ENCODE assay signal across 8 cellular contexts in genomic region chr16:19884611-19885455, GRCh38. TPM values are rescaled to one million over a fixed set of nuclear protein-coding genes. Genes with fewer than 3 reads are reported as not detected.
A peak's percentile ranks its signal among the peaks of the same experiment; 100 is the strongest.
DNase-seq lines count a peak whose midpoint lies in the region; ATAC-seq, FAIRE-seq and TF ChIP-seq lines count a peak whose summit lies in the region.

TSS of gene GPRC5B (minus strand) at chr16:19884848. CDS start at chr16:19872845, 12,003 bp downstream.

- H3K9me3 Mint-ChIP-seq in activated naive CD4-positive, alpha-beta T cell treated with anti-CD3 and anti-CD28 coated beads, Interleukin-2, amount 50 U/mL, for 72 hours, result no peaks in the 10 kb centered on the region

- H3K27ac ChIP-seq in Peyer's patch, result peak within 1 kb of the TSS; percentile 14 to 66 (median 46)

- TF ChIP-seq CTCF in Peyer's patch (IDR thresholded peaks at IDR 0.05) (peak in 1 of 6 experiments; percentile 24), omental fat pad (IDR thresholded peaks at IDR 0.05) (no peak)

- no peaks in the 10 kb centered on the region for H3K36me3 ChIP-seq in Peyer's patch

- peaks cover 2 to 26% (median 16%) of the 10 kb centered on the region in 4 donors for H3K4me1 ChIP-seq in Peyer's patch

- peaks cover 0 to 9% of the 10 kb centered on the region in 2 donors for H3K27me3 ChIP-seq in Peyer's patch

- peak within 1 kb of the TSS; percentile 45 to 69 (median 58) for H3K4me3 ChIP-seq in Peyer's patch

- H3K27ac Mint-ChIP-seq in activated naive CD4-positive, alpha-beta T cell treated with anti-CD3 and anti-CD28 coated beads, Interleukin-2, amount 50 U/mL, for 72 hours, result no peak within 1 kb of the TSS

- H3K9me3 ChIP-seq in Peyer's patch, result no peaks in the 10 kb centered on the region

- intact Hi-C loops in Right ventricle myocardium inferior (cut with DNase I), result loop anchor here (5.0 kb wide), 2 partner anchors 43 to 218 kb away; no protein-coding TSS in a partner anchor

- no peaks in the 10 kb centered on the region for H3K36me3 Mint-ChIP-seq in activated naive CD4-positive, alpha-beta T cell treated with anti-CD3 and anti-CD28 coated beads, Interleukin-2, amount 50 U/mL, for 72 hours

- TF ChIP-seq POLR2A in Peyer's patch (IDR thresholded peaks at IDR 0.05), result no peak

- FAIRE-seq in urothelium cell line (lab: Jason Lieb, UNC), result no peak

- peak; percentile 51 to 78 for ATAC-seq in activated naive CD4-positive, alpha-beta T cell treated with anti-CD3 and anti-CD28 coated beads, Interleukin-2, amount 50 U/mL, for 72 hours
- peak; percentile 71 for ATAC-seq in Right ventricle myocardium inferior
- peak; percentile 45 for ATAC-seq in omental fat pad (ENCODE audit: low FRiP score)
- ATAC-seq in HG03045 (IDR thresholded peaks at IDR 0.05; ENCODE audit: unreplicated experiment), result no peak

- peak; percentile 73 for DNase-seq in NCI-H345 (lab: John Stamatoyannopoulos, UW)
- no peak for DNase-seq in NCI-H345 treated with DMSO at 0.1 percent for 48 hours (lab: John Stamatoyannopoulos, UW; ENCODE audit: unreplicated experiment)
- DNase-seq in Peyer's patch, result peak in 2 of 3 donors; percentile 49 to 68
- DNase-seq in activated naive CD4-positive, alpha-beta T cell treated with anti-CD3 and anti-CD28 coated beads, Interleukin-2, amount 50 U/mL, for 72 hours (ENCODE audit: low spot score in 2 of 2), result peak in 1 of 2 donors; percentile 43
- no peak for DNase-seq in Right ventricle myocardium inferior (ENCODE audit: missing footprints)
- DNase-seq in omental fat pad (ENCODE audit: low spot score), result no peak
- DNase-seq in urothelium cell line (ENCODE audit: low spot score), result peak; percentile 77

RNA-seq across cellular contexts. Expression of gene GPRC5B, which starts in this region (rescaled TPM):
- total RNA-seq in Peyer's patch (10 to 100 TPM in 1 of 4 donors, 1 to 10 TPM in 3; 3.5 to 22.9 (median 6.6) TPM), Right ventricle myocardium inferior (90.0 TPM), omental fat pad (10 to 100 TPM; 15.4 to 36.3 (median 30.7) TPM)
- under 1 TPM; 0.37 to 0.59 TPM for total RNA-seq in activated naive CD4-positive, alpha-beta T cell treated with anti-CD3 and anti-CD28 coated beads, Interleukin-2, amount 50 U/mL, for 72 hours

Comparison
In these comparisons a context has a peak if more than half of its experiments do, and no peak if none do; other contexts are left out.
1. DNase-seq: peak in NCI-H345 (single experiment), Peyer's patch (2 of 3) and urothelium cell line (single experiment); none in NCI-H345 treated with DMSO at 0.1 percent for 48 hours (single experiment), Right ventricle myocardium inferior (single experiment) and omental fat pad (single experiment).
2. Peak in ATAC-seq in activated naive CD4-positive, alpha-beta T cell treated with anti-CD3 and anti-CD28 coated beads, Interleukin-2, amount 50 U/mL, for 72 hours; RNA of the gene not detected or under 1 TPM.